Comparison of ENCODE assay signal across 8 cellular contexts in the genomic region with DNA sequence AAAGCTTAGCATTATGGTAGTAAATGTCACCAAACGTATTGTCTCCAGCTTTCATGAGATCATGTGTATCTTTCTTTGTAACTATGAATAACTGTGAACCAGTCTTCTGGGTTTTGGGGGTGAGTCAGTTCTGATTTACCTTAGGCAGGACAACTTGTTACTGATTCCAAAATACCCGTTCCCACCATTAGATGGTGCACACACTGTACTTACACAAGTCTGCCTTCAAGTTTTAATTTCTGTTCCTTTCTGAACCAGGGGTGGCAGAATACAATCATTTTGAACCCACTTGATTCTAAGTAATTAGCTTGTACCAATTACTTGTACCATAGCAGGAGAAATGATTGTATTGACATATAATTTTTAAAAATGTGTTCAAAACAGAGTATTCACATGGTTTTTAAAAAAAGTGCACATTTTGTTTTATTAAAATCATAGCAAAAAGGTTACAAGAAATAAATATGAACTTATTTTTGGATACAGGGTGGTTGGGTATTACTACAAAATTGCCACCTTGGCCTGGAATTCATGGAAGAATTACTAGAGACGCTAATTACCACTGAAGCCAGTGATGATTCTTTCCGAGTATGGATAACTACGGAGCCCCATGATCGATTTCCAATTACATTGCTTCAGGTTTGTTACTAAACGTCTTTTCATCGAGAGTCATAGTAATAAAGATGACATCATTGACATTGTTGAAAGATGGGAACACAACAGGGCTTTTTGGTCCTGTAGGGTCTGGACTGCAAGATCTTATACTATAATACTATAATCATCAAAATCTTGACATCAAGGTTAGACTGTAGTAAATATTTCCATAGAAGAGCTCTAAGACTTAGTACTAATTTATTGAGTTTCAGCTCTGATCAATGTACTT.
DNase-seq lines count a peak whose midpoint lies in the region; ATAC-seq, FAIRE-seq and TF ChIP-seq lines count a peak whose summit lies in the region.

No MANE protein-coding gene starts in this region.

- no peak overlapping the region for H3K4me3 Mint-ChIP-seq in T-helper 2 cell treated with Interferon-gamma antibody and Interleukin-4, amounts not matched to agents 5 μg/mL and 100 μg/mL, for 36 hours

- no peaks in the 10 kb centered on the region for H3K4me1 Mint-ChIP-seq in T-helper 2 cell treated with Interferon-gamma antibody and Interleukin-4, amounts not matched to agents 5 μg/mL and 100 μg/mL, for 36 hours (ENCODE audit: low read depth)

- H3K4me3 ChIP-seq in neural cell (ENCODE audit: low read length), result no peak overlapping the region

- peak; percentile 88 for TF ChIP-seq RAD21 in neural cell (conservative IDR thresholded peaks at IDR 0.05)

- H3K27me3 ChIP-seq in neural cell (ENCODE audit: insufficient read depth, low read depth, low read length), result no peaks in the 10 kb centered on the region

- no peak for TF ChIP-seq EP300 in neural cell (conservative IDR thresholded peaks at IDR 0.05; ENCODE audit: poor library complexity, severe bottlenecking)

- no peak overlapping the region for H2AFZ ChIP-seq in neural cell (ENCODE audit: low read depth, low read length)

- H3K79me2 ChIP-seq in neural cell (replicated peaks; ENCODE audit: insufficient read depth, low read length), result no peaks in the 10 kb centered on the region

- H3K27ac Mint-ChIP-seq in T-helper 2 cell treated with Interferon-gamma antibody and Interleukin-4, amounts not matched to agents 5 μg/mL and 100 μg/mL, for 36 hours, result no peak overlapping the region

- no peak overlapping the region for H3K9ac ChIP-seq in neural cell (ENCODE audit: low read length)

- no peaks in the 10 kb centered on the region for H3K36me3 ChIP-seq in neural cell (ENCODE audit: insufficient read depth, low read length)

- peak; percentile 75 for FAIRE-seq in GM18507 (lab: Jason Lieb, UNC)

- DNase-seq in CD1c-positive myeloid dendritic cell (ENCODE audit: extremely low spot score), result peak; percentile 40
- DNase-seq in GM18507 (ENCODE audit: extremely low spot score, insufficient read length, low read depth), result no peak
- peak; percentile 37 for DNase-seq in NCI-H146 treated with DMSO at 0.1 percent for 48 hours (lab: John Stamatoyannopoulos, UW; ENCODE audit: unreplicated experiment)
- DNase-seq in T-helper 2 cell treated with Interferon-gamma antibody and Interleukin-4, amounts not matched to agents 5 μg/mL and 100 μg/mL, for 36 hours (ENCODE audit: low spot score), result peak; percentile 42
- DNase-seq in fibroblast of peridontal ligament (ENCODE audit: extremely low read depth), result peak; percentile 76

- H3K27me3 Mint-ChIP-seq in T-helper 2 cell treated with Interferon-gamma antibody and Interleukin-4, amounts not matched to agents 5 μg/mL and 100 μg/mL, for 36 hours (ENCODE audit: low read depth), result peaks cover 43% of the 10 kb centered on the region

- no peaks in the 10 kb centered on the region for H3K9me3 ChIP-seq in neural cell (ENCODE audit: low read length)

- H3K4me2 ChIP-seq in neural cell (ENCODE audit: low read length), result no peak overlapping the region

- no peaks in the 10 kb centered on the region for H3F3A ChIP-seq in neural cell (ENCODE audit: insufficient read depth, low read length, poor library complexity, severe bottlenecking)

- H3K27ac ChIP-seq in neural cell (ENCODE audit: low read length), result no peak overlapping the region

- no peaks in the 10 kb centered on the region for H3K9me3 Mint-ChIP-seq in T-helper 2 cell treated with Interferon-gamma antibody and Interleukin-4, amounts not matched to agents 5 μg/mL and 100 μg/mL, for 36 hours

- no peaks in the 10 kb centered on the region for H4K20me1 ChIP-seq in neural cell (ENCODE audit: insufficient read depth)

- ATAC-seq in GM18868 (IDR thresholded peaks at IDR 0.05; ENCODE audit: unreplicated experiment) (no peak), GM21423 (IDR thresholded peaks at IDR 0.05; ENCODE audit: unreplicated experiment) (no peak)

- peak; percentile 89 for TF ChIP-seq CTCF in neural cell (IDR thresholded peaks at IDR 0.05; ENCODE audit: poor library complexity, severe bottlenecking)

- no peaks in the 10 kb centered on the region for H3K9me2 ChIP-seq in neural cell (ENCODE audit: insufficient read depth, low read length)

- no peaks in the 10 kb centered on the region for H3K36me3 Mint-ChIP-seq in T-helper 2 cell treated with Interferon-gamma antibody and Interleukin-4, amounts not matched to agents 5 μg/mL and 100 μg/mL, for 36 hours (ENCODE audit: low read depth)

TF ChIP-seq in neural cell, 6 proteins besides CTCF, POLR2A, EP300 and RAD21:
- TF ChIP-seq SMC3 (conservative IDR thresholded peaks at IDR 0.05; ENCODE audit: poor library complexity) (peak; percentile 90), MXI1 (conservative IDR thresholded peaks at IDR 0.05; ENCODE audit: poor library complexity, severe bottlenecking) (no peak), POLR2AphosphoS5 (IDR thresholded peaks at IDR 0.05) (no peak), TAF1 (IDR thresholded peaks at IDR 0.05; ENCODE audit: low read depth) (no peak), EZH2 (IDR thresholded peaks at IDR 0.05; ENCODE audit: borderline replicate concordance, insufficient read depth, low read length, poor library complexity, severe bottlenecking) (no peak)
- TF ChIP-seq, protein P1, sequence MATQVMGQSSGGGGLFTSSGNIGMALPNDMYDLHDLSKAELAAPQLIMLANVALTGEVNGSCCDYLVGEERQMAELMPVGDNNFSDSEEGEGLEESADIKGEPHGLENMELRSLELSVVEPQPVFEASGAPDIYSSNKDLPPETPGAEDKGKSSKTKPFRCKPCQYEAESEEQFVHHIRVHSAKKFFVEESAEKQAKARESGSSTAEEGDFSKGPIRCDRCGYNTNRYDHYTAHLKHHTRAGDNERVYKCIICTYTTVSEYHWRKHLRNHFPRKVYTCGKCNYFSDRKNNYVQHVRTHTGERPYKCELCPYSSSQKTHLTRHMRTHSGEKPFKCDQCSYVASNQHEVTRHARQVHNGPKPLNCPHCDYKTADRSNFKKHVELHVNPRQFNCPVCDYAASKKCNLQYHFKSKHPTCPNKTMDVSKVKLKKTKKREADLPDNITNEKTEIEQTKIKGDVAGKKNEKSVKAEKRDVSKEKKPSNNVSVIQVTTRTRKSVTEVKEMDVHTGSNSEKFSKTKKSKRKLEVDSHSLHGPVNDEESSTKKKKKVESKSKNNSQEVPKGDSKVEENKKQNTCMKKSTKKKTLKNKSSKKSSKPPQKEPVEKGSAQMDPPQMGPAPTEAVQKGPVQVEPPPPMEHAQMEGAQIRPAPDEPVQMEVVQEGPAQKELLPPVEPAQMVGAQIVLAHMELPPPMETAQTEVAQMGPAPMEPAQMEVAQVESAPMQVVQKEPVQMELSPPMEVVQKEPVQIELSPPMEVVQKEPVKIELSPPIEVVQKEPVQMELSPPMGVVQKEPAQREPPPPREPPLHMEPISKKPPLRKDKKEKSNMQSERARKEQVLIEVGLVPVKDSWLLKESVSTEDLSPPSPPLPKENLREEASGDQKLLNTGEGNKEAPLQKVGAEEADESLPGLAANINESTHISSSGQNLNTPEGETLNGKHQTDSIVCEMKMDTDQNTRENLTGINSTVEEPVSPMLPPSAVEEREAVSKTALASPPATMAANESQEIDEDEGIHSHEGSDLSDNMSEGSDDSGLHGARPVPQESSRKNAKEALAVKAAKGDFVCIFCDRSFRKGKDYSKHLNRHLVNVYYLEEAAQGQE (IDR thresholded peaks at IDR 0.05; ENCODE audit: borderline replicate concordance), result no peak
